In the genomic region with DNA sequence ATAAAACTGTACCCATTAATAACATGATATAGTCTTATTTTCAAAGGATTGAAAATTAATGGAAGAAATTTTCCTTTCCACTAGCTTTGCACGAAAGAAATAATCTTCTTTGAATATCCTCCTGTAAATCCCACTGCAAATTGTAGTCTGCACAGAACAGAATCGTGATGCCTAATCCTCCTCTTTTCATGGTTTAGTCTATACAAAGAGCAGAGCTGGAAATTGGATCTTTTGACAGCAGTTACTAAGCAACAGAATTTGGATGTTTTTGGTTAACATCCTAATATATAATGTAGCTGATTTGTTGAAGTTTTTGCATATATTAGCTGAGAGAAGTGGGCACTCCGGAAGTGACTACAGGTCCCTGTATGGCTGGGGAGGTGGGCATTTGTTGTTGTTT, we compare ENCODE assay signal across 16 cellular contexts.
DNase-seq lines count a peak whose midpoint lies in the region; ATAC-seq, FAIRE-seq and TF ChIP-seq lines count a peak whose summit lies in the region.
"Had no signal": no experiment of that assay in that cellular context is flagged by ENCODE, and none has a peak within 500 bp of the region (broad histone marks: within the 10 kb centered on the region; RNA-seq: fewer than 3 reads in every experiment).

No MANE protein-coding gene starts in this region.

- H3K36me3 ChIP-seq in SK-N-MC (ENCODE audit: insufficient read depth, low read length) (peaks cover 4% of the 10 kb centered on the region; the same call in 1 of the 2 replicates), neural progenitor cell (no peaks in the 10 kb centered on the region)

- H3K27ac ChIP-seq in SK-N-MC (no peak overlapping the region), neural progenitor cell (no peak overlapping the region)
- H3K27ac ChIP-seq: HL-60 had no signal

- no peaks in the 10 kb centered on the region for H3K79me2 ChIP-seq in neural progenitor cell (ENCODE audit: low read depth)

- H3K4me3 ChIP-seq in SK-N-MC (peak overlapping the region; percentile 41; the same call in 1 of the 2 replicates), neural progenitor cell (no peak overlapping the region)

- H3K9me3 ChIP-seq in SK-N-MC (ENCODE audit: low read depth, low read length) (no peaks in the 10 kb centered on the region), neural progenitor cell (ENCODE audit: low read depth) (no peaks in the 10 kb centered on the region)
- H3K9me3 ChIP-seq: BE2C had no signal

- FAIRE-seq in D721Med (lab: Jason Lieb, UNC), result peak; percentile 88
- FAIRE-seq: GM12891, GM19239, H1 had no signal

- H2AFZ ChIP-seq in neural progenitor cell (replicated peaks), result no peak overlapping the region

- no peak overlapping the region for H3K4me2 ChIP-seq in neural progenitor cell

- H3K27me3 Mint-ChIP-seq in brain (no peaks in the 10 kb centered on the region), neural progenitor cell (ENCODE audit: insufficient read depth, low read depth) (peaks cover 6% of the 10 kb centered on the region)
- H3K27me3 Mint-ChIP-seq: CD4-positive, alpha-beta memory T cell had no signal

- no peak overlapping the region for H3K9ac ChIP-seq in SK-N-MC (ENCODE audit: insufficient read length)
- H3K9ac ChIP-seq in neural progenitor cell, result no peak overlapping the region

- no peak for TF ChIP-seq CTCF in D721Med (IDR thresholded peaks at IDR 0.05; ENCODE audit: insufficient read depth, missing control alignments)
- TF ChIP-seq CTCF in brain (conservative IDR thresholded peaks at IDR 0.05), result no peak
- TF ChIP-seq CTCF in neural progenitor cell (IDR thresholded peaks at IDR 0.05), result no peak

- H3K9me3 Mint-ChIP-seq in brain (no peaks in the 10 kb centered on the region), neural progenitor cell (no peaks in the 10 kb centered on the region)

- DNase-seq in D721Med (ENCODE audit: insufficient read length, low spot score) (no peak), SK-N-MC (ENCODE audit: low read depth, low spot score) (no peak), neural progenitor cell (ENCODE audit: low spot score) (no peak), OCI-M2 (lab: John Stamatoyannopoulos, UW; ENCODE audit: unreplicated experiment) (no peak), T-helper 9 cell (no peak)
- DNase-seq: BE2C; CD4-positive, alpha-beta memory T cell; DMS153; EL; HCEC 1CT had no signal

- H3K36me3 Mint-ChIP-seq in brain (peaks cover 24% of the 10 kb centered on the region), neural progenitor cell (peaks cover 22% of the 10 kb centered on the region)

- peak overlapping the region in 3 of 5 experiments; percentile 12 to 54 (median 29) for H3K4me3 Mint-ChIP-seq in brain
- no peak overlapping the region for H3K4me3 Mint-ChIP-seq in neural progenitor cell
- H3K4me3 Mint-ChIP-seq: CD4-positive, alpha-beta memory T cell had no signal

- H4K20me1 ChIP-seq in neural progenitor cell (ENCODE audit: low read depth), result no peaks in the 10 kb centered on the region

- H3K27ac Mint-ChIP-seq in brain, result peak overlapping the region in 4 of 5 experiments; percentile 38 to 79 (median 65)
- peak overlapping the region; percentile 72 for H3K27ac Mint-ChIP-seq in neural progenitor cell
- H3K27ac Mint-ChIP-seq: CD4-positive, alpha-beta memory T cell had no signal

- peaks cover 26% of the 10 kb centered on the region for H3K4me1 Mint-ChIP-seq in brain
- H3K4me1 Mint-ChIP-seq in neural progenitor cell, result peaks cover 44% of the 10 kb centered on the region
- H3K4me1 Mint-ChIP-seq: CD4-positive, alpha-beta memory T cell had no signal

- no peaks in the 10 kb centered on the region for H3F3A ChIP-seq in neural progenitor cell (ENCODE audit: low read depth)

- ATAC-seq in HG03097 (IDR thresholded peaks at IDR 0.05; ENCODE audit: low FRiP score, unreplicated experiment), result no peak

- peaks cover 12% of the 10 kb centered on the region for H3K4me1 ChIP-seq in neural progenitor cell

- no peaks in the 10 kb centered on the region for H3K27me3 ChIP-seq in neural progenitor cell
- H3K27me3 ChIP-seq: BE2C had no signal
